8 cellular contexts compared by ENCODE assay signal in genomic region chr11:84714316-84714780, GRCh38.
DNase-seq lines count a peak whose midpoint lies in the region; ATAC-seq, FAIRE-seq and TF ChIP-seq lines count a peak whose summit lies in the region.

No MANE protein-coding gene starts in this region.

- H3K9ac ChIP-seq in adipocyte (ENCODE audit: low read length), result no peak overlapping the region
- H3K9ac ChIP-seq in kidney (ENCODE audit: low read length in 2 of 2), result no peak overlapping the region

- H3K9me3 ChIP-seq in adipocyte (ENCODE audit: control insufficient read depth, low read length), result no peaks in the 10 kb centered on the region
- H3K9me3 ChIP-seq in kidney (ENCODE audit: control insufficient read depth in 1 of 2, low read length in 2 of 2), result no peaks in the 10 kb centered on the region
- no peaks in the 10 kb centered on the region for H3K9me3 ChIP-seq in uterus

- peaks cover 5% of the 10 kb centered on the region for H3K27me3 ChIP-seq in adipocyte (replicated peaks; ENCODE audit: control insufficient read depth, insufficient read depth, low read length)
- no peaks in the 10 kb centered on the region for H3K27me3 ChIP-seq in uterus

- ATAC-seq in GM18907 (IDR thresholded peaks at IDR 0.05; ENCODE audit: unreplicated experiment), result peak; percentile 93
- peak; percentile 72 for ATAC-seq in HG03066 (IDR thresholded peaks at IDR 0.05; ENCODE audit: low read depth, unreplicated experiment)

- H3K4me3 ChIP-seq in adipocyte (ENCODE audit: low read length) (no peak overlapping the region), kidney (ENCODE audit: low read length in 2 of 2) (no peak overlapping the region), uterus (no peak overlapping the region)

- peak; percentile 45 for TF ChIP-seq CTCF in kidney (IDR thresholded peaks at IDR 0.05; ENCODE audit: borderline replicate concordance, extremely low read depth, insufficient read depth)
- no peak for TF ChIP-seq CTCF in uterus (IDR thresholded peaks at IDR 0.05)

- no peak for FAIRE-seq in kidney (lab: Jason Lieb, UNC)

- H3K36me3 ChIP-seq in adipocyte (ENCODE audit: control insufficient read depth, insufficient read depth, low read length, severe bottlenecking) (no peaks in the 10 kb centered on the region), kidney (ENCODE audit: control insufficient read depth in 1 of 2, insufficient read depth in 2 of 2, low read length in 2 of 2) (no peaks in the 10 kb centered on the region), uterus (no peaks in the 10 kb centered on the region)

- H3K4me1 ChIP-seq in adipocyte (ENCODE audit: control insufficient read depth, insufficient read depth, low read length), result no peaks in the 10 kb centered on the region
- no peaks in the 10 kb centered on the region for H3K4me1 ChIP-seq in kidney (ENCODE audit: control insufficient read depth in 1 of 2, insufficient read depth in 1 of 2, low read depth in 1 of 2, low read length in 2 of 2)
- H3K4me1 ChIP-seq in uterus, result no peaks in the 10 kb centered on the region

- intact Hi-C loops in kidney (cut with DNase I), result no loop called here
- intact Hi-C loops in uterus (cut with DNase I; ENCODE audit: low total_unique reads), result no loop called here

- H3K27ac ChIP-seq in kidney (ENCODE audit: low read depth in 2 of 2, low read length in 2 of 2), result no peak overlapping the region
- no peak overlapping the region for H3K27ac ChIP-seq in uterus

- TF ChIP-seq POLR2A in uterus (IDR thresholded peaks at IDR 0.05), result no peak

- DNase-seq in DMS53 treated with DMSO at 0.1 percent for 48 hours (lab: John Stamatoyannopoulos, UW; ENCODE audit: unreplicated experiment) (peak; percentile 81), NCI-H345 treated with DMSO at 0.1 percent for 48 hours (lab: John Stamatoyannopoulos, UW; ENCODE audit: unreplicated experiment) (peak; percentile 26), adipocyte (ENCODE audit: low read depth) (peak; percentile 34), kidney (no peak), DMS79 (lab: John Stamatoyannopoulos, UW) (no peak), uterus (no peak)

Comparison
In these comparisons a context has a peak if more than half of its experiments do, and no peak if none do; other contexts are left out.
1. DNase-seq: peak in DMS53 treated with DMSO at 0.1 percent for 48 hours (single experiment), NCI-H345 treated with DMSO at 0.1 percent for 48 hours (single experiment) and adipocyte (single experiment); none in kidney (single experiment), DMS79 (single experiment) and uterus (0 of 2).